In the genomic region with DNA sequence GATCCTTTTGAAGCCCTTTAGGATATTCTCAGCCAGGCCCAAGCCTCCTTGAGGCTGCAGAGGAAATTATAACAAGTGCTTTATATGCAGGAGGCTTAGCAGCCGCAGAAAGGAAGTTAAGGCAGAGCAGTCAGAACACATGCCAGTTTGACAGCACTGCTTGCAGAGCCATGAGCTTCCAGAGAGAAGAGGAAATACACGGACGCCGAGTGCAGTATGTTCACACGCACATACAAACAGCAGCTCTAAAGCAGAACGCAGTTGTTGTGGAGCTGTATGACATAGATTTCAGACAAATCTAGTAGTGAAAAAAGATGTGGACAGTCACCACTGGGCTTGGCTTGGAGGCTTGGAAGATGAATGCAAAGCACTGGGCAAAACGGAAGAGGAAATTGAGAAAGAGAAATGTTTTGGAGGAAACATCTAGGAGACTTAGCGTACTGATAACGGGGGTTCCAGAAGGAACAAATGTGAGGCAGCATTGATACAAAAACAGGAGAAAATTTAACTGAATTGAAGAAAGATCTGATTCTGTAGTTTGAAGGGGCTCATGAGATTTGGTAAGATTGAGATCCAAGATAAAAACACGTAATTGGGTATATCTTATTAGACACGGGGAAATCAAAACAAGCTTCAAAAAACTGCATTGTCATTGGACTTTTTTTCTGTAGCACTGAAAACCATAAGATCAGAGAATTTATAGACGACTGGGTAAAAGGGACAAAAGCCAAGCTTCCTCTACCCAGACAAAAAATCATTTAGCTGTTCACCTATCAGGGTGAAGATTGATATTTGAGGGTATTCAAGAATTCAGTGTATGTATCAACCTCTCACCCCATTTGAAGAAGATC, we compare ENCODE assay signal across 13 cellular contexts. TPM values are rescaled to one million over a fixed set of nuclear protein-coding genes. Genes with fewer than 3 reads are reported as not detected.
DNase-seq lines count a peak whose midpoint lies in the region; ATAC-seq, FAIRE-seq and TF ChIP-seq lines count a peak whose summit lies in the region.
"Had no signal": no experiment of that assay in that cellular context is flagged by ENCODE, and none has a peak within 500 bp of the region (broad histone marks: within the 10 kb centered on the region; RNA-seq: fewer than 3 reads in every experiment).

No MANE protein-coding gene starts in this region.

- BruUV-seq in HepG2 (replicated peaks; lab: Mats Ljungman, UMichigan): no TSS peak

- in situ Hi-C loops in HepG2 (cut with HindIII; ENCODE audit: extremely low pct_ligation_motif_present, low pct_unique_long_range_greater_than_20kb): no loop called here

- TF ChIP-seq CTCF in HL-60 (IDR thresholded peaks at IDR 0.05; ENCODE audit: insufficient read depth, low read length) (no peak), HepG2 (CRISPR knock-in tag; IDR thresholded peaks at IDR 0.05) (no peak), tibial artery (IDR thresholded peaks at IDR 0.05) (no peak)

- no peak for TF ChIP-seq RAD21 in HepG2 (CRISPR knock-in tag; IDR thresholded peaks at IDR 0.05)

- H2AFZ ChIP-seq in HepG2 (ENCODE audit: low read length): no peak overlapping the region

- H3K4me2 ChIP-seq in HepG2 (ENCODE audit: low read depth, low read length): no peak overlapping the region

- intact Hi-C loops in activated T-helper 1 cell treated with anti-CD3 and anti-CD28 coated beads, Interleukin-12 subunit alpha, Interleukin-12 subunit beta, Interleukin-2, Interleukin-4 antibody, amounts not matched to agents 30 ng/mL and 10 ng/mL and 1 ng/mL, durations not matched to agents 14 hours and 24 hours and 36 hours (cut with micrococcal nuclease): no loop called here
- intact Hi-C loops in HepG2 (cut with micrococcal nuclease; ENCODE audit: unreplicated experiment): no loop called here
- intact Hi-C loops in tibial artery (cut with DNase I; ENCODE audit: low total_unique reads): loop anchor here (10.0 kb wide), 1 partner anchor 137 kb away; no protein-coding TSS in a partner anchor

- ATAC-seq in HepG2 (no peak), GM18517 (IDR thresholded peaks at IDR 0.05; ENCODE audit: unreplicated experiment) (no peak)

- CTCF ChIA-PET in HepG2 (lab: Yijun Ruan, JAX; ENCODE audit: low intra/inter-chr PET ratio, low total read pairs): no interaction called here

- no peak overlapping the region for H3K9ac ChIP-seq in HepG2 (ENCODE audit: insufficient read depth, low read depth, low read length)

- H3K27ac ChIP-seq in HL-60 (replicated peaks): peak overlapping the region; percentile 76
- H3K27ac ChIP-seq in HepG2 (ENCODE audit: extremely low read length, insufficient read depth, low read length): no peak overlapping the region
- no peak overlapping the region for H3K27ac ChIP-seq in tibial artery
- H3K27ac ChIP-seq: transverse colon had no signal

- H3K9me3 Mint-ChIP-seq in activated T-helper 1 cell treated with anti-CD3 and anti-CD28 coated beads, Interleukin-12 subunit alpha, Interleukin-12 subunit beta, Interleukin-2, Interleukin-4 antibody, amounts not matched to agents 30 ng/mL and 10 ng/mL and 1 ng/mL, durations not matched to agents 14 hours and 24 hours and 36 hours: no peaks in the 10 kb centered on the region

- H3K36me3 ChIP-seq in HepG2 (replicated peaks in 1 of 2; ENCODE audit: control insufficient read depth in 1 of 2, insufficient read depth in 2 of 2, low read length in 2 of 2): peaks cover 13 to 73% of the 10 kb centered on the region in 2 experiments
- peaks cover 52 to 90% (median 62%) of the 10 kb centered on the region in 3 donors for H3K36me3 ChIP-seq in tibial artery

- H3K4me3 ChIP-seq in HL-60 (replicated peaks; ENCODE audit: insufficient read depth, low read length) (no peak overlapping the region), HepG2 (replicated peaks in 1 of 3; ENCODE audit: insufficient read depth in 1 of 3, low read depth in 2 of 3, low read length in 3 of 3) (no peak overlapping the region), tibial artery (no peak overlapping the region)
- H3K4me3 ChIP-seq: ascending aorta, transverse colon had no signal

- peaks cover 21% of the 10 kb centered on the region for H3K4me1 Mint-ChIP-seq in activated T-helper 1 cell treated with anti-CD3 and anti-CD28 coated beads, Interleukin-12 subunit alpha, Interleukin-12 subunit beta, Interleukin-2, Interleukin-4 antibody, amounts not matched to agents 30 ng/mL and 10 ng/mL and 1 ng/mL, durations not matched to agents 14 hours and 24 hours and 36 hours (ENCODE audit: low read depth)

- H3K27me3 ChIP-seq in HL-60 (ENCODE audit: insufficient read depth, poor library complexity, severe bottlenecking): no peaks in the 10 kb centered on the region
- H3K27me3 ChIP-seq in HepG2 (ENCODE audit: control insufficient read depth in 1 of 2, insufficient read depth in 2 of 2, low read length in 2 of 2): no peaks in the 10 kb centered on the region
- H3K27me3 ChIP-seq in tibial artery: no peaks in the 10 kb centered on the region
- H3K27me3 ChIP-seq: ascending aorta, transverse colon had no signal

- peak overlapping the region; percentile 16 for H3K27ac Mint-ChIP-seq in activated T-helper 1 cell treated with anti-CD3 and anti-CD28 coated beads, Interleukin-12 subunit alpha, Interleukin-12 subunit beta, Interleukin-2, Interleukin-4 antibody, amounts not matched to agents 30 ng/mL and 10 ng/mL and 1 ng/mL, durations not matched to agents 14 hours and 24 hours and 36 hours

- H4K20me1 ChIP-seq in HepG2 (ENCODE audit: insufficient read depth, low read length): no peaks in the 10 kb centered on the region

- no peak for FAIRE-seq in HepG2 (lab: Jason Lieb, UNC)
- FAIRE-seq: TTC549 had no signal

- peak; percentile 15 for DNase-seq in AG20443 (ENCODE audit: low spot score)
- DNase-seq in HL-60 (ENCODE audit: low read depth in 1 of 2, low spot score in 1 of 2): peak; percentile 33 to 92
- no peak for DNase-seq in activated T-helper 1 cell treated with anti-CD3 and anti-CD28 coated beads, Interleukin-12 subunit alpha, Interleukin-12 subunit beta, Interleukin-2, Interleukin-4 antibody, amounts not matched to agents 30 ng/mL and 10 ng/mL and 1 ng/mL, durations not matched to agents 14 hours and 24 hours and 36 hours (ENCODE audit: low spot score)
- no peak for DNase-seq in HepG2 (ENCODE audit: low spot score)
- no peak for DNase-seq in tibial artery
- DNase-seq in NCI-H774 (lab: John Stamatoyannopoulos, UW): no peak
- DNase-seq in RPMI8226: no peak
- DNase-seq: Caco-2; stimulated activated CD4-positive, alpha-beta T cell treated with anti-CD3 and anti-CD28 coated beads, Interleukin-1b, Interleukin-23, amount 100 ng/mL, for 48 hours; transverse colon had no signal

- 97% methylated on average over 12 of the region's 12 CpGs for WGBS in HepG2 (ENCODE audit: low lambda C conversion rate)

- no peaks in the 10 kb centered on the region for H3K27me3 Mint-ChIP-seq in activated T-helper 1 cell treated with anti-CD3 and anti-CD28 coated beads, Interleukin-12 subunit alpha, Interleukin-12 subunit beta, Interleukin-2, Interleukin-4 antibody, amounts not matched to agents 30 ng/mL and 10 ng/mL and 1 ng/mL, durations not matched to agents 14 hours and 24 hours and 36 hours (ENCODE audit: insufficient read depth)

- POLR2A ChIA-PET in HepG2 (lab: Yijun Ruan, JAX): no interaction called here

- peaks cover 63% of the 10 kb centered on the region for H3K36me3 Mint-ChIP-seq in activated T-helper 1 cell treated with anti-CD3 and anti-CD28 coated beads, Interleukin-12 subunit alpha, Interleukin-12 subunit beta, Interleukin-2, Interleukin-4 antibody, amounts not matched to agents 30 ng/mL and 10 ng/mL and 1 ng/mL, durations not matched to agents 14 hours and 24 hours and 36 hours (ENCODE audit: low read depth)

- H3K4me1 ChIP-seq in HepG2 (ENCODE audit: insufficient read depth, low read length) (no peaks in the 10 kb centered on the region), tibial artery (no peaks in the 10 kb centered on the region)
- H3K4me1 ChIP-seq: ascending aorta, Caco-2, transverse colon had no signal

- no peak for TF ChIP-seq POLR2A in HepG2 (IDR thresholded peaks at IDR 0.05; ENCODE audit: insufficient read depth in 1 of 2, low read depth in 2 of 2, low read length in 2 of 2)

- H3K4me3 Mint-ChIP-seq in activated T-helper 1 cell treated with anti-CD3 and anti-CD28 coated beads, Interleukin-12 subunit alpha, Interleukin-12 subunit beta, Interleukin-2, Interleukin-4 antibody, amounts not matched to agents 30 ng/mL and 10 ng/mL and 1 ng/mL, durations not matched to agents 14 hours and 24 hours and 36 hours: no peak overlapping the region

- TF ChIP-seq EP300 in HepG2 (IDR thresholded peaks at IDR 0.05; ENCODE audit: low read depth in 2 of 2, low read length in 2 of 2) (no peak), HepG2 (CRISPR knock-in tag; IDR thresholded peaks at IDR 0.05; ENCODE audit: borderline replicate concordance) (no peak)

- H3K9me3 ChIP-seq in HepG2 (ENCODE audit: low read length): no peaks in the 10 kb centered on the region
- no peaks in the 10 kb centered on the region for H3K9me3 ChIP-seq in tibial artery
- H3K9me3 ChIP-seq: ascending aorta, Caco-2, transverse colon had no signal

- no peaks in the 10 kb centered on the region for H3K79me2 ChIP-seq in HepG2 (ENCODE audit: insufficient read depth, low read length)

RNA-seq across cellular contexts. Expression of a gene that starts 19.6 kb away (rescaled TPM):
- total RNA-seq in activated T-helper 1 cell treated with anti-CD3 and anti-CD28 coated beads, Interleukin-12 subunit alpha, Interleukin-12 subunit beta, Interleukin-2, Interleukin-4 antibody, amounts not matched to agents 30 ng/mL and 10 ng/mL and 1 ng/mL, durations not matched to agents 14 hours and 24 hours and 36 hours: 0.16 and 0.20 TPM in 2 replicates
- total RNA-seq in HepG2 (2016; rRNA removed; fragmentation: Illumina TruSeq; extraction: Trizol): not detected in 2 replicates
- total RNA-seq in HepG2 (2016; cell fraction: cytosol; rRNA removed; fragmentation: Illumina TruSeq; extraction: Trizol; ENCODE audit: low read depth): not detected in 2 replicates
- total RNA-seq in HepG2 (2016; cell fraction: insoluble cytoplasmic fraction; rRNA removed; fragmentation: Illumina TruSeq; extraction: Trizol): not detected in 2 replicates
- not detected in 2 replicates for total RNA-seq in HepG2 (2016; cell fraction: membrane; rRNA removed; fragmentation: Illumina TruSeq; extraction: Trizol)
- total RNA-seq in HepG2 (2016; cell fraction: nucleus; rRNA removed; fragmentation: Illumina TruSeq; extraction: Trizol): not detected in 2 replicates
- polyA plus RNA-seq in HepG2 (2011; rRNA removed): 0.08 TPM in 1 of 2 replicates, not detected in the other
- 0.11 TPM in 1 of 2 replicates, not detected in the other for polyA plus RNA-seq in HepG2 (2011; cell fraction: cytosol; rRNA removed)
- 0.14 and 0.66 TPM in 2 replicates for polyA plus RNA-seq in HepG2 (2011; cell fraction: nucleus; rRNA removed)
- not detected in 2 replicates for polyA plus RNA-seq in HepG2 (2012)
- not detected in 2 replicates for polyA plus RNA-seq in HepG2 (2016; cell fraction: cytosol; fragmentation: Illumina TruSeq; extraction: Trizol; ENCODE audit: low read depth)
- not detected in 2 replicates for polyA plus RNA-seq in HepG2 (2016; cell fraction: insoluble cytoplasmic fraction; fragmentation: Illumina TruSeq; extraction: Trizol; ENCODE audit: low read depth)
- not detected in 2 replicates for polyA plus RNA-seq in HepG2 (2016; cell fraction: membrane; fragmentation: Illumina TruSeq; extraction: Trizol; ENCODE audit: low read depth)
- not detected in 2 replicates for polyA plus RNA-seq in HepG2 (2016; cell fraction: nucleus; fragmentation: Illumina TruSeq; extraction: Trizol; ENCODE audit: insufficient read depth, low read depth)
- polyA minus RNA-seq in HepG2 (2011; rRNA and poly(A)+ RNA removed; ENCODE audit: low replicate concordance): 0.23 and 0.62 TPM in 2 replicates
- polyA minus RNA-seq in HepG2 (2011; cell fraction: cytosol; rRNA and poly(A)+ RNA removed): not detected in 2 replicates
- polyA minus RNA-seq in HepG2 (2011; cell fraction: nucleus; rRNA and poly(A)+ RNA removed): 0.99 and 1.3 TPM in 2 replicates
- total RNA-seq: ascending aorta had no signal

Comparison
In these comparisons a context has a peak if more than half of its experiments do, and no peak if none do; other contexts are left out.
1. DNase-seq: peak in AG20443 (single experiment) and HL-60 (2 of 2); none in activated T-helper 1 cell treated with anti-CD3 and anti-CD28 coated beads, Interleukin-12 subunit alpha, Interleukin-12 subunit beta, Interleukin-2, Interleukin-4 antibody, amounts not matched to agents 30 ng/mL and 10 ng/mL and 1 ng/mL, durations not matched to agents 14 hours and 24 hours and 36 hours (single experiment), HepG2 (single experiment), tibial artery (0 of 2), NCI-H774 (single experiment) and RPMI8226 (single experiment).